10 cellular contexts compared by ENCODE assay signal in the genomic region with DNA sequence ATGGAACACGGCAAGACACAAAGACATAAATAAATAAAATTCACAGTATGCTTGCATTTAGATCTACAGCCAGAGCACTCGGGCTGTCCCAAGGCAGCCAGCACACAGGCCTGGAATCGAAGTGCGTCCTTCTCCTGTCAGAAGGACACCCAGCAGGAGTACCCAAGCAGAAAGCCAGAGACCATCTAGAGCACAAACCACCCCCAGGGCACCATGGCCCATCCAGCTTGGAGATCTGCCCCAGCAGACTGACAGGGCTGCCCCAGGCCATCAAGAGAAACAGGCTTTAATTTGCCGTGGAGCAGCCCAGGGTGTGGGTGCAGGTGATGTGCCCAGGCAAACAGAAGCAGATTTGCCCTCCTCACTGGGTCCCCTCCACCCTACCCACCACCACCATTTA. TPM values are rescaled to one million over a fixed set of nuclear protein-coding genes. Genes with fewer than 3 reads are reported as not detected.
"Had no signal": no experiment of that assay in that cellular context is flagged by ENCODE, and none has a peak within 500 bp of the region (broad histone marks: within the 10 kb centered on the region; RNA-seq: fewer than 3 reads in every experiment).

No MANE protein-coding gene starts in this region.

- H3K36me3 ChIP-seq: HAP-1 had no signal

- H3K4me1 ChIP-seq: HAP-1 had no signal

- H3K27ac Mint-ChIP-seq: HFFc6, IgD-negative memory B cell had no signal

- ATAC-seq: HCT116, HepG2 had no signal

- H3K4me3 ChIP-seq: HAP-1 had no signal

- H3K9ac ChIP-seq: KMS-11 had no signal

- H3K9me3 ChIP-seq: HAP-1 had no signal

- H3K4me3 Mint-ChIP-seq: HFFc6, IgD-negative memory B cell had no signal

- H3K4me2 ChIP-seq: KMS-11 had no signal

- H3K27ac ChIP-seq: HL-60, KMS-11 had no signal

- H3K9me3 Mint-ChIP-seq: HFFc6, IgD-negative memory B cell had no signal

- DNase-seq: GOT3, H7, HFFc6, KBM-7 had no signal

RNA-seq across cellular contexts. Expression of a gene that starts 7.8 kb away (rescaled TPM):
- total RNA-seq: HFFc6 had no signal
- polyA plus RNA-seq: IgD-negative memory B cell had no signal
